24 cellular contexts compared by ENCODE assay signal in the genomic region with DNA sequence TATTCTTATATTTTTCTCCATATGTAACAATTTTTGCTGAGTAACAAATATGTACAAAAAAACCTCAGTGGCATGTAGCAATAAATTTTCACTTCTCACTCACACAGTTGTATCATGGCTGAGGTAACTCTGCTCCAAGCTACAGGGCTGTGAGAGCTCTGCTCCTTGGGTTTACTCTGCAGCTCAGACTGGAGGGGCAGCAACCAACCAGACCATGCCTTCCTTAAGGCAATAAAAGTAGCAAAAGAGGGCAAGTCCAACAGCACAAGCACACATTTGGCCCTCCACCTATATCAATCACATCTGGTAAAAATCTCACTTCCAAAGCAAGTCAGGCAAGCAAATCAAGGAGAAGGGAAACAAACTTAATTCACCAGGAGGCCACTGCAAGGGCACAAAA.
"Had no signal": no experiment of that assay in that cellular context is flagged by ENCODE, and none has a peak within 500 bp of the region (broad histone marks: within the 10 kb centered on the region; RNA-seq: fewer than 3 reads in every experiment).

No MANE protein-coding gene starts in this region.

- H3K4me1 ChIP-seq: adrenal gland, breast epithelium, gastrocnemius medialis, left lung, lower lobe of right lung, right atrium auricular region, spleen, suprapubic skin, tibial nerve had no signal

- H3K36me3 ChIP-seq: adrenal gland, breast epithelium, gastrocnemius medialis, left lung, lower lobe of right lung, right atrium auricular region, spleen, suprapubic skin, tibial nerve had no signal

- H3K4me3 ChIP-seq: adrenal gland, breast epithelium, gastrocnemius medialis, left lung, lower lobe of right lung, right atrium auricular region, spleen, suprapubic skin, tibial nerve had no signal

- H3K27ac Mint-ChIP-seq: activated naive CD4-positive, alpha-beta T cell treated with anti-CD3 and anti-CD28 coated beads for 36 hours; activated naive CD8-positive, alpha-beta T cell treated with anti-CD3 and anti-CD28 coated beads for 36 hours; activated T-helper 1 cell treated with anti-CD3 and anti-CD28 coated beads, Interleukin-12 subunit alpha, Interleukin-12 subunit beta, Interleukin-2, Interleukin-4 antibody, amounts not matched to agents 30 ng/mL and 10 ng/mL and 1 ng/mL, durations not matched to agents 14 hours and 24 hours and 36 hours; natural killer cell; WTC11 had no signal

- H3K9me3 Mint-ChIP-seq: activated naive CD4-positive, alpha-beta T cell treated with anti-CD3 and anti-CD28 coated beads for 36 hours; activated naive CD8-positive, alpha-beta T cell treated with anti-CD3 and anti-CD28 coated beads for 36 hours; activated T-helper 1 cell treated with anti-CD3 and anti-CD28 coated beads, Interleukin-12 subunit alpha, Interleukin-12 subunit beta, Interleukin-2, Interleukin-4 antibody, amounts not matched to agents 30 ng/mL and 10 ng/mL and 1 ng/mL, durations not matched to agents 14 hours and 24 hours and 36 hours; natural killer cell; WTC11 had no signal

- H3K36me3 Mint-ChIP-seq: natural killer cell, WTC11 had no signal

- H3K27me3 ChIP-seq: adrenal gland, breast epithelium, gastrocnemius medialis, left lung, right atrium auricular region, spleen, suprapubic skin, tibial nerve had no signal

- H3K27ac ChIP-seq: adrenal gland, breast epithelium, gastrocnemius medialis, left lung, lower lobe of right lung, right atrium auricular region, spleen, suprapubic skin, tibial nerve had no signal

- H3K9me3 ChIP-seq: adrenal gland, breast epithelium, gastrocnemius medialis, left lung, lower lobe of right lung, right atrium auricular region, spleen, suprapubic skin, tibial nerve had no signal

- FAIRE-seq: colon, islet of Langerhans had no signal

- H3K4me1 Mint-ChIP-seq: activated naive CD8-positive, alpha-beta T cell treated with anti-CD3 and anti-CD28 coated beads for 36 hours; natural killer cell; WTC11 had no signal

- DNase-seq: activated CD4-positive, alpha-beta T cell treated with anti-CD3 and anti-CD28 coated beads, Interleukin-2, amount 50 U/mL, for 1 hour; activated effector memory CD4-positive, alpha-beta T cell treated with anti-CD3 and anti-CD28 coated beads, Interleukin-2, amount 50 U/mL, for 16 hours; activated naive CD4-positive, alpha-beta T cell treated with anti-CD3 and anti-CD28 coated beads for 36 hours; activated naive CD8-positive, alpha-beta T cell treated with anti-CD3 and anti-CD28 coated beads for 36 hours; adrenal gland; central memory CD4-positive, alpha-beta T cell; effector CD8-positive, alpha-beta T cell; erythroblast; gastrocnemius medialis; glutamatergic neuron; left lung; lower lobe of right lung; natural killer cell; spleen; stimulated activated naive CD4-positive, alpha-beta T cell; T-helper 2 cell had no signal

- H3K4me3 Mint-ChIP-seq: activated naive CD4-positive, alpha-beta T cell treated with anti-CD3 and anti-CD28 coated beads for 36 hours; activated naive CD8-positive, alpha-beta T cell treated with anti-CD3 and anti-CD28 coated beads for 36 hours; activated T-helper 1 cell treated with anti-CD3 and anti-CD28 coated beads, Interleukin-12 subunit alpha, Interleukin-12 subunit beta, Interleukin-2, Interleukin-4 antibody, amounts not matched to agents 30 ng/mL and 10 ng/mL and 1 ng/mL, durations not matched to agents 14 hours and 24 hours and 36 hours; natural killer cell; WTC11 had no signal

- H3K27me3 Mint-ChIP-seq: activated naive CD8-positive, alpha-beta T cell treated with anti-CD3 and anti-CD28 coated beads for 36 hours had no signal
